ENCODE assay signal across 8 cellular contexts in genomic region chr10:45418859-45419672, GRCh38. TPM values are rescaled to one million over a fixed set of nuclear protein-coding genes. Genes with fewer than 3 reads are reported as not detected.
DNase-seq lines count a peak whose midpoint lies in the region; ATAC-seq and FAIRE-seq lines count a peak whose summit lies in the region.

No MANE protein-coding gene starts in this region.

- no peaks in the 10 kb centered on the region for H4K20me1 ChIP-seq in BLaER1

- peak; percentile 70 for FAIRE-seq in GM19239 (lab: Jason Lieb, UNC)

- peak overlapping the region; percentile 94 for H3K27ac ChIP-seq in BLaER1

- H3K27me3 ChIP-seq in BLaER1 = no peaks in the 10 kb centered on the region

- peak; percentile 47 for ATAC-seq in HG03460 (IDR thresholded peaks at IDR 0.05; ENCODE audit: unreplicated experiment)

- peak overlapping the region; percentile 99 for H3K4me2 ChIP-seq in BLaER1

- H3K9me3 ChIP-seq in BLaER1 = no peaks in the 10 kb centered on the region

- no peaks in the 10 kb centered on the region for H3K36me3 ChIP-seq in BLaER1

- H3K4me1 ChIP-seq in BLaER1 = peaks cover 64% of the 10 kb centered on the region

- peak; percentile 62 for DNase-seq in GM19239 (ENCODE audit: insufficient read length, low spot score)
- DNase-seq in activated CD4-positive, alpha-beta T cell treated with anti-CD3 and anti-CD28 coated beads, Interleukin-2, amount 50 U/mL, for 4 hours = peak; percentile 52 to 56
- DNase-seq in effector CD8-positive, alpha-beta T cell (lab: John Stamatoyannopoulos, UW) = peak; percentile 24
- DNase-seq in lung microvascular endothelial cell (ENCODE audit: low read depth in 2 of 2) = peak; percentile 57 to 68
- DNase-seq in stimulated activated CD8-positive, alpha-beta memory T cell treated with anti-CD3 and anti-CD28 coated beads, Interleukin-2, amount 100 ng/mL, for 48 hours (ENCODE audit: low read depth in 2 of 2) = peak; percentile 27 to 35
- no peak for DNase-seq in NCI-H1048 (lab: John Stamatoyannopoulos, UW)

- H3K4me3 ChIP-seq in BLaER1 = peak overlapping the region; percentile 71

- peak overlapping the region; percentile 90 for H3K9ac ChIP-seq in BLaER1

RNA-seq across cellular contexts. Expression of gene ALOX5, which starts 45.0 kb away (rescaled TPM):
- total RNA-seq in lung microvascular endothelial cell = not detected in 2 replicates
